ENCODE assay signal across 8 cellular contexts in the genomic region with DNA sequence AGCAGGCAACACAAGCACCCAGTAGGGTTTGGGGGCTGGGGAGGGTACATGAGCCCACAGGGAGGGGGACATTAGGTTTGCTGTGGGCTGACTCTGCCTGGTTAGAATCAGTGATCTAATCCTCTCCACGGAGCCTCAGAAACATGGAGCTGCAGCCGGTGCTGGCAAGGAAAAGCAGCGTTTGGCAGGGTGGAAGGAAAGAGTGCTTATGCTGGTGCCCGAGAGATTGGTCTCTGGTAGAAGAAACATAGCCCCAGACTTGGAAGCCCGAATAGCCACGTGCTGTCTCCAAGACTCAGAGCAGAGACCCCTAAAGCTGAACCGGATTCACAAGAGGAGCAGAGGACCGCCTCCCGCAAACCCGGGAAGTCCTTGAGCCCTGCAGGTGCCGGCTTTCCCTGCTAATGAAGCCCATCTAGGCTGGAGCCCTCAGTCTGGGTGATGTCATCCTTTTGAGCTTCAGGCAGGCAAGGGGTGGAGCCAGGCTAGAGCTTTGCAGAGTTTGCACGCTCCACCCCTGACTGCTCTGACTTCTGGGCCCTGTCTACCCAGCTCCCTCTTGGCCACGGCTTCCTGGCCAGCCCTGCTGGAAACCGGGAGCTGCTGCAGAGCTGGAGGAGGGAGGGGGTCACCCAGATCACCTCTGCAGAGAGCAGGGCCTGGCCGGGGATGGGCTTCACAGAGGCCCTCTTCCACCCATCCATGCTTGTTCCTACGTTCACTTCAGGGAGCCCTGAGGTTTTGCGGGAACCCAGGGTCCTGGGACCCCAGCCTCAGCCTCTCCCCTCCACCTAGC. TPM values are rescaled to one million over a fixed set of nuclear protein-coding genes. Genes with fewer than 3 reads are reported as not detected.
DNase-seq lines count a peak whose midpoint lies in the region; ATAC-seq and TF ChIP-seq lines count a peak whose summit lies in the region.

No MANE protein-coding gene starts in this region.

- DNase-seq in NCI-H510A treated with DMSO at 0.1 percent for 48 hours (lab: John Stamatoyannopoulos, UW) (peak; percentile 92), lung (ENCODE audit: low spot score) (peak; percentile 75), cortex of kidney (lab: John Stamatoyannopoulos, UW) (no peak)
- DNase-seq in activated CD8-positive, alpha-beta memory T cell treated with anti-CD3 and anti-CD28 coated beads for 4 hours (ENCODE audit: low read depth in 2 of 2): peak; percentile 30 to 35
- DNase-seq in stimulated activated CD4-positive, alpha-beta T cell treated with anti-CD3 and anti-CD28 coated beads, Interleukin-4, amount 100 ng/mL, for 48 hours (ENCODE audit: low read depth in 2 of 2): peak; percentile 43 to 56

- H3K36me3 ChIP-seq in endocrine pancreas (ENCODE audit: control insufficient read depth, insufficient read depth, low read length) (no peaks in the 10 kb centered on the region), lung (ENCODE audit: control insufficient read depth in 2 of 2, insufficient read depth in 2 of 2, low read length in 2 of 2) (no peaks in the 10 kb centered on the region)

- TF ChIP-seq CTCF in lung (IDR thresholded peaks at IDR 0.05; ENCODE audit: control extremely low read depth, extremely low read depth): no peak

- H3K4me1 ChIP-seq in endocrine pancreas (ENCODE audit: control insufficient read depth, insufficient read depth, low read length) (no peaks in the 10 kb centered on the region), lung (ENCODE audit: control insufficient read depth in 2 of 2, insufficient read depth in 2 of 2, low read length in 2 of 2) (peaks cover 4 to 22% of the 10 kb centered on the region in 2 donors)

- no peaks in the 10 kb centered on the region for H3K9me3 ChIP-seq in endocrine pancreas (ENCODE audit: control insufficient read depth, low read length)
- no peaks in the 10 kb centered on the region for H3K9me3 ChIP-seq in lung (ENCODE audit: control insufficient read depth in 2 of 2, insufficient read depth in 1 of 2, low read length in 1 of 2)

- peak overlapping the region; percentile 23 for H3K9ac ChIP-seq in endocrine pancreas (ENCODE audit: control insufficient read depth, insufficient read depth, low read length)

- H3K4me3 ChIP-seq in endocrine pancreas (ENCODE audit: control insufficient read depth, insufficient read depth, low read length) (no peak overlapping the region), lung (no peak overlapping the region)

- WGBS in lung, 2 donors: 12 to 13% methylated on average over 17 of the region's 17 CpGs

- H3K27me3 ChIP-seq in endocrine pancreas (ENCODE audit: control insufficient read depth, insufficient read depth, low read length) (no peaks in the 10 kb centered on the region), lung (ENCODE audit: control insufficient read depth, insufficient read depth) (no peaks in the 10 kb centered on the region)

- peak overlapping the region; percentile 55 to 75 for H3K27ac ChIP-seq in lung (ENCODE audit: low read depth in 1 of 2, low read length in 1 of 2)

- ATAC-seq in GM18867 (IDR thresholded peaks at IDR 0.05; ENCODE audit: unreplicated experiment) (peak; percentile 65), HG03342 (IDR thresholded peaks at IDR 0.05; ENCODE audit: unreplicated experiment) (peak; percentile 71), lung (ENCODE audit: insufficient read depth, low FRiP score) (peak; percentile 70)

RNA-seq across cellular contexts. Expression of a gene that starts 35.0 kb away (rescaled TPM):
- total RNA-seq in lung: 10 to 100 TPM; 33.5 to 72.2 TPM
- polyA plus RNA-seq in lung: 10 to 100 TPM; 10.3 to 13.6 TPM
